ENCODE assay signal across 13 cellular contexts in genomic region chr10:11444148-11444516, GRCh38.
DNase-seq lines count a peak whose midpoint lies in the region; ATAC-seq and TF ChIP-seq lines count a peak whose summit lies in the region.
"Had no signal": no experiment of that assay in that cellular context is flagged by ENCODE, and none has a peak within 500 bp of the region (broad histone marks: within the 10 kb centered on the region; RNA-seq: fewer than 3 reads in every experiment).

No MANE protein-coding gene starts in this region.

- no peak overlapping the region for H2AFZ ChIP-seq in MM.1S (ENCODE audit: low read length)

- no peak for ATAC-seq in right cardiac atrium
- no peak for ATAC-seq in activated CD8-positive, alpha-beta memory T cell treated with anti-CD3 and anti-CD28 coated beads, Interleukin-2, amount 10 ng/mL, durations not matched to agents 7 days and 5 days
- ATAC-seq: GM12878 had no signal

- H3K4me3 Mint-ChIP-seq in activated CD8-positive, alpha-beta memory T cell treated with anti-CD3 and anti-CD28 coated beads, Interleukin-2, amount 10 ng/mL, durations not matched to agents 7 days and 5 days: no peak overlapping the region
- no peak overlapping the region for H3K4me3 Mint-ChIP-seq in endodermal cell
- H3K4me3 Mint-ChIP-seq: B cell; CD4-positive, alpha-beta memory T cell; IgD-negative memory B cell had no signal

- H3K4me1 ChIP-seq in right atrium auricular region: no peaks in the 10 kb centered on the region
- no peaks in the 10 kb centered on the region for H3K4me1 ChIP-seq in right cardiac atrium (ENCODE audit: control insufficient read depth, insufficient read depth, low read length)
- H3K4me1 ChIP-seq in endodermal cell (ENCODE audit: control insufficient read depth, insufficient read depth, low read length): no peaks in the 10 kb centered on the region
- peaks cover 20% of the 10 kb centered on the region for H3K4me1 ChIP-seq in MM.1S (ENCODE audit: low read length)

- no peak overlapping the region for H3K4me2 ChIP-seq in MM.1S (ENCODE audit: low read depth, low read length)

- H3F3A ChIP-seq in MM.1S (ENCODE audit: insufficient read depth, low read length): peaks cover 22% of the 10 kb centered on the region

- no peaks in the 10 kb centered on the region for H3K9me3 ChIP-seq in right atrium auricular region
- H3K9me3 ChIP-seq in right cardiac atrium (ENCODE audit: control insufficient read depth, low read length): no peaks in the 10 kb centered on the region
- H3K9me3 ChIP-seq in endodermal cell (ENCODE audit: control insufficient read depth, low read length): no peaks in the 10 kb centered on the region
- H3K9me3 ChIP-seq in MM.1S (replicated peaks; ENCODE audit: insufficient read depth, low read length): no peaks in the 10 kb centered on the region

- DNase-seq in right atrium auricular region (ENCODE audit: low spot score) (peak; percentile 36), right cardiac atrium (no peak), endodermal cell (peak; percentile 46), ureter (ENCODE audit: low spot score) (peak; percentile 31), MM.1S (no peak)
- DNase-seq in activated CD8-positive, alpha-beta memory T cell treated with anti-CD3 and anti-CD28 coated beads, Interleukin-2, amount 10 ng/mL, durations not matched to agents 7 days and 5 days: peak; percentile 33
- no peak for DNase-seq in activated naive CD4-positive, alpha-beta T cell treated with anti-CD3 and anti-CD28 coated beads, Interleukin-2, amount 50 U/mL, for 16 hours
- DNase-seq: C1 segment of cervical spinal cord; CD4-positive, alpha-beta memory T cell; DMS79 had no signal

- no peak for TF ChIP-seq CTCF in right atrium auricular region (IDR thresholded peaks at IDR 0.05)
- no peak for TF ChIP-seq CTCF in endodermal cell (conservative IDR thresholded peaks at IDR 0.05)
- TF ChIP-seq CTCF in MM.1S (IDR thresholded peaks at IDR 0.05; ENCODE audit: low read length): no peak

- H4K20me1 ChIP-seq in MM.1S (ENCODE audit: insufficient read depth, low read length): no peaks in the 10 kb centered on the region

- H3K79me2 ChIP-seq in MM.1S (ENCODE audit: low read length): no peaks in the 10 kb centered on the region

- no peak overlapping the region for H3K27ac Mint-ChIP-seq in activated CD8-positive, alpha-beta memory T cell treated with anti-CD3 and anti-CD28 coated beads, Interleukin-2, amount 10 ng/mL, durations not matched to agents 7 days and 5 days
- no peak overlapping the region for H3K27ac Mint-ChIP-seq in endodermal cell
- H3K27ac Mint-ChIP-seq: B cell, IgD-negative memory B cell had no signal

- H3K4me1 Mint-ChIP-seq in activated CD8-positive, alpha-beta memory T cell treated with anti-CD3 and anti-CD28 coated beads, Interleukin-2, amount 10 ng/mL, durations not matched to agents 7 days and 5 days: peaks cover 40% of the 10 kb centered on the region
- no peaks in the 10 kb centered on the region for H3K4me1 Mint-ChIP-seq in endodermal cell

- no peaks in the 10 kb centered on the region for H3K27me3 ChIP-seq in right atrium auricular region
- H3K27me3 ChIP-seq in right cardiac atrium (ENCODE audit: control insufficient read depth, insufficient read depth): no peaks in the 10 kb centered on the region
- no peaks in the 10 kb centered on the region for H3K27me3 ChIP-seq in endodermal cell (ENCODE audit: control insufficient read depth, insufficient read depth, low read length, poor library complexity, severe bottlenecking)
- H3K27me3 ChIP-seq in MM.1S (replicated peaks; ENCODE audit: insufficient read depth, low read length): no peaks in the 10 kb centered on the region

- intact Hi-C loops in right cardiac atrium (cut with DNase I): no loop called here

- H3K27ac ChIP-seq in right atrium auricular region: no peak overlapping the region
- H3K27ac ChIP-seq in right cardiac atrium (ENCODE audit: low read length): no peak overlapping the region
- H3K27ac ChIP-seq in endodermal cell (ENCODE audit: low read depth, low read length): no peak overlapping the region
- no peak overlapping the region for H3K27ac ChIP-seq in MM.1S (ENCODE audit: low read length)

- H3K36me3 ChIP-seq in right atrium auricular region (no peaks in the 10 kb centered on the region), endodermal cell (ENCODE audit: control insufficient read depth, insufficient read depth, low read length) (no peaks in the 10 kb centered on the region), MM.1S (replicated peaks; ENCODE audit: insufficient read depth, low read length) (no peaks in the 10 kb centered on the region)

- H3K27me3 Mint-ChIP-seq in activated CD8-positive, alpha-beta memory T cell treated with anti-CD3 and anti-CD28 coated beads, Interleukin-2, amount 10 ng/mL, durations not matched to agents 7 days and 5 days: no peaks in the 10 kb centered on the region
- H3K27me3 Mint-ChIP-seq in endodermal cell (ENCODE audit: insufficient read depth): peaks cover 3% of the 10 kb centered on the region

- 91% methylated on average over 11 of the region's 11 CpGs for WGBS in right cardiac atrium
- WGBS in endodermal cell (ENCODE audit: insufficient coverage in 1 of 2, insufficient read length in 1 of 2), 2 experiments: 92 to 95% methylated on average over 10 to 11 of the region's 11 CpGs

- no peaks in the 10 kb centered on the region for H3K9me3 Mint-ChIP-seq in activated CD8-positive, alpha-beta memory T cell treated with anti-CD3 and anti-CD28 coated beads, Interleukin-2, amount 10 ng/mL, durations not matched to agents 7 days and 5 days (ENCODE audit: low read depth)
- no peaks in the 10 kb centered on the region for H3K9me3 Mint-ChIP-seq in endodermal cell
- H3K9me3 Mint-ChIP-seq: CD4-positive, alpha-beta memory T cell; IgD-negative memory B cell had no signal

- CTCF ChIA-PET in activated CD8-positive, alpha-beta memory T cell treated with anti-CD3 and anti-CD28 coated beads, Interleukin-2, amount 10 ng/mL, durations not matched to agents 7 days and 5 days (lab: Charles Lee): no interaction called here

- no peaks in the 10 kb centered on the region for H3K36me3 Mint-ChIP-seq in activated CD8-positive, alpha-beta memory T cell treated with anti-CD3 and anti-CD28 coated beads, Interleukin-2, amount 10 ng/mL, durations not matched to agents 7 days and 5 days
- no peaks in the 10 kb centered on the region for H3K36me3 Mint-ChIP-seq in endodermal cell (ENCODE audit: low read depth)
- H3K36me3 Mint-ChIP-seq: CD4-positive, alpha-beta memory T cell; IgD-negative memory B cell had no signal

- H3K9ac ChIP-seq in endodermal cell (ENCODE audit: extremely low read depth, low read length, poor library complexity, severe bottlenecking) (no peak overlapping the region), MM.1S (ENCODE audit: low read length) (no peak overlapping the region)

- H3K9me2 ChIP-seq in MM.1S (replicated peaks; ENCODE audit: insufficient read depth, low read length): no peaks in the 10 kb centered on the region

- H3K4me3 ChIP-seq in right atrium auricular region: no peak overlapping the region
- H3K4me3 ChIP-seq in right cardiac atrium (ENCODE audit: low read length): no peak overlapping the region
- H3K4me3 ChIP-seq in endodermal cell (ENCODE audit: low read length): no peak overlapping the region
- H3K4me3 ChIP-seq in MM.1S (ENCODE audit: low read length): no peak overlapping the region
- H3K4me3 ChIP-seq: GM12878 had no signal

Comparison
In these comparisons a context has a peak if more than half of its experiments do, and no peak if none do; other contexts are left out.
1. DNase-seq: peak in right atrium auricular region (single experiment), activated CD8-positive, alpha-beta memory T cell treated with anti-CD3 and anti-CD28 coated beads, Interleukin-2, amount 10 ng/mL, durations not matched to agents 7 days and 5 days (single experiment), endodermal cell (single experiment) and ureter (single experiment); none in right cardiac atrium (0 of 3), MM.1S (single experiment) and activated naive CD4-positive, alpha-beta T cell treated with anti-CD3 and anti-CD28 coated beads, Interleukin-2, amount 50 U/mL, for 16 hours (single experiment).